In the genomic region with DNA sequence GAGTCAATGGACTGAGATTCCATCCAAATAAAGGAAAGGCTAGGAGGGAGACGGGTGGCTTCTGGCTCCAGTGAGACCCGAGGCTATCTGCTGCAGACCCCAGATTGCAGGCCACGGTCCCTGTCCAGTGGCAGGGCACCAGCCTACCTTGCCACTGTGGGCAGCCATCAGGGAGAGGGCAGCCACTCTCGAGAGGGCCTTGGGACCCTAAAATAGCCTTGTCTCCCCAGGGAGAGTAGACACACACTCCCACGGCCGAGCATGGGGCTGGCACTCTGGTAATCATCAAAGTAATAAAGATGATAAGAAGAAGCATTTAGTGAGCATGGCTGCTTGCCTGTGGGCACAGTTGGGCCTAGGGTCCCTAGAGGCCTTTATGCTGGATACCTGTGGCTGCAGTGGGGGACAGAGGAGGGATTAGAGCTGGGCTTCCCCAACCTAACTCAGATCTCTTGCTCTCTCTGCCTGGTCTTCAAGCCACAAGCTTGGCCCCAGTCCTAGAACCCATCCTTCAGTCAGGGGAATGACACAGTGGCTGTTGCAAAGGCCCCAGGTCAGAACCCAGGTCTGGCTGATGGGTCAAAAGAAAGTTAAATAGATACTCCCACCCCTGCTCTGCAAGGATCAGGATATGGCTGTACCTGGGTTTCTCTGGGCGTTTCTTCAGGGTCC, we compare ENCODE assay signal across 17 cellular contexts. TPM values are rescaled to one million over a fixed set of nuclear protein-coding genes. Genes with fewer than 3 reads are reported as not detected.
DNase-seq lines count a peak whose midpoint lies in the region; ATAC-seq and TF ChIP-seq lines count a peak whose summit lies in the region.
"Had no signal": no experiment of that assay in that cellular context is flagged by ENCODE, and none has a peak within 500 bp of the region (broad histone marks: within the 10 kb centered on the region; RNA-seq: fewer than 3 reads in every experiment).

No MANE protein-coding gene starts in this region.

- peaks cover 0 to 13% of the 10 kb centered on the region in 2 donors for H3K4me1 ChIP-seq in right atrium auricular region

- peak; percentile 40 for DNase-seq in right atrium auricular region (ENCODE audit: low spot score)
- DNase-seq in left cardiac atrium: no peak
- peak; percentile 36 for DNase-seq in coronary artery (ENCODE audit: low spot score)
- DNase-seq in sciatic nerve (ENCODE audit: low spot score): peak; percentile 21
- no peak for DNase-seq in H4 (ENCODE audit: low spot score)
- DNase-seq in retina: no peak
- DNase-seq: ACHN; activated CD4-positive, CD25-positive, alpha-beta regulatory T cell treated with anti-CD3 and anti-CD28 coated beads, Interleukin-2, amount 50 U/mL, for 72 hours; NCI-H1105 treated with DMSO at 0.1 percent for 48 hours; NCI-H446; PC-9; stimulated activated naive B cell treated with anti-CD40 and anti-IgM and Interleukin-4, amounts not matched to agents 10 μg/mL and 1 μg/mL and 100 μg/mL, for 72 hours; tibial artery had no signal

- H3K36me3 ChIP-seq in right atrium auricular region: no peaks in the 10 kb centered on the region
- H3K36me3 ChIP-seq: tibial artery had no signal

- H3K27me3 ChIP-seq in right atrium auricular region: no peaks in the 10 kb centered on the region
- H3K27me3 ChIP-seq: body of pancreas, tibial artery had no signal

- no peak for TF ChIP-seq CTCF in right atrium auricular region (IDR thresholded peaks at IDR 0.05)
- no peak for TF ChIP-seq CTCF in coronary artery (IDR thresholded peaks at IDR 0.05)

- ATAC-seq in left cardiac atrium (no peak), sciatic nerve (no peak), GM19351 (IDR thresholded peaks at IDR 0.05; ENCODE audit: unreplicated experiment) (no peak), GM21390 (IDR thresholded peaks at IDR 0.05; ENCODE audit: unreplicated experiment) (no peak)
- ATAC-seq: body of pancreas, HepG2 had no signal

- H3K27ac ChIP-seq in right atrium auricular region (no peak overlapping the region), coronary artery (peak overlapping the region; percentile 13 to 59)
- H3K27ac ChIP-seq: body of pancreas, PC-9 had no signal

- H3K9me3 ChIP-seq in right atrium auricular region: no peaks in the 10 kb centered on the region
- H3K9me3 ChIP-seq: body of pancreas, tibial artery had no signal

- H3K4me3 ChIP-seq in right atrium auricular region (no peak overlapping the region), coronary artery (no peak overlapping the region)
- H3K4me3 ChIP-seq: body of pancreas, PC-9, tibial artery had no signal

- intact Hi-C loops in left cardiac atrium (cut with DNase I) (no loop called here), sciatic nerve (cut with DNase I) (no loop called here)

RNA-seq across cellular contexts. Expression of a gene that starts 9.2 kb away (rescaled TPM):
- total RNA-seq in right atrium auricular region (10 to 100 TPM in 1 of 2 donors, 1 to 10 TPM in 1; 6.2 to 21.0 TPM), left cardiac atrium (1 to 10 TPM; 4.9 to 5.9 TPM), sciatic nerve (5.8 TPM)
- total RNA-seq in H4 (2014; rRNA removed; shearing (Covaris generic)): not detected in 2 replicates

Comparison
In these comparisons a context has a peak if more than half of its experiments do, and no peak if none do; other contexts are left out.
1. DNase-seq: peak in right atrium auricular region (single experiment), coronary artery (single experiment) and sciatic nerve (single experiment); none in left cardiac atrium (single experiment), H4 (single experiment) and retina (single experiment).
2. H3K27ac ChIP-seq: peak in coronary artery (2 of 2); none in right atrium auricular region (0 of 2).